ENCODE assay signal across 9 cellular contexts in the genomic region with DNA sequence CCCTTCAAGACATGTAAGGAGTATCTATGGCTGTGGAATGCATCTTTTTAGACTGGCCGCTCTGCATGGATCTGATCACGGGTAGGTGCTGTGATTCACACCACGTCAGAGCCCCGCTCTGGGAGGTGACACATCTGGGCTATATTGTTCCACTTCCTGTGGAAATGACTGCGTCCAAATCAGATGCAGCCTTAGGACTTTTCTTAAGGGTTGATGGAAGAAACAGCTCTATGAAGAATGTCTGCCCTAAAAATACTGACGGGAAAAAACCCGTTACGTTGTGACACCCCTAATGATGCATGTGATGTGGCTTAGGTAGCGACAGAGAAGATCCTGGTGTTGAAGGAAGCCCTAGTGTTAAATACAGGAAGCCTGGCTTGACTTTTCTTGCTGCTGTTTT. TPM values are rescaled to one million over a fixed set of nuclear protein-coding genes. Genes with fewer than 3 reads are reported as not detected.
DNase-seq lines count a peak whose midpoint lies in the region; ATAC-seq and TF ChIP-seq lines count a peak whose summit lies in the region.
"Had no signal": no experiment of that assay in that cellular context is flagged by ENCODE, and none has a peak within 500 bp of the region (broad histone marks: within the 10 kb centered on the region; RNA-seq: fewer than 3 reads in every experiment).

No MANE protein-coding gene starts in this region.

- H2BK120ac ChIP-seq in IMR-90 (ENCODE audit: low read depth, low read length): peak overlapping the region; percentile 90

- dilution Hi-C loops in IMR-90 (cut with HindIII; ENCODE audit: low sequenced_read_pairs, unreplicated experiment): no loop called here

- no peak overlapping the region for H4K91ac ChIP-seq in IMR-90 (ENCODE audit: insufficient read depth, low read depth, low read length)

- peak overlapping the region; percentile 92 for H3K14ac ChIP-seq in IMR-90 (replicated peaks; ENCODE audit: low read depth, low read length)

- ATAC-seq in IMR-90 (ENCODE audit: low read depth): peak; percentile 61
- ATAC-seq in foreskin keratinocyte: peak; percentile 92
- no peak for ATAC-seq in HG03342 (IDR thresholded peaks at IDR 0.05; ENCODE audit: unreplicated experiment)
- no peak for ATAC-seq in HG02884 (IDR thresholded peaks at IDR 0.05; ENCODE audit: unreplicated experiment)

- no peaks in the 10 kb centered on the region for H3K9me3 ChIP-seq in IMR-90 (ENCODE audit: control insufficient read depth, insufficient read depth, low read length)

- 0 out of 2 replicates have a peak overlapping the region, but pooled peaks have one; percentile 24 for H3K56ac ChIP-seq in IMR-90 (ENCODE audit: extremely low read depth, insufficient read depth, low read length)

- 27% methylated on average over 2 of the region's 9 CpGs; no CpG with 5 or more reads in 1 of the 2 experiments for whole genome bisulfite sequencing in IMR-90 (ENCODE audit: extremely low coverage in 2 of 2, insufficient read length in 1 of 2), 2 experiments

- peak overlapping the region; percentile 76 for H2AK9ac ChIP-seq in IMR-90 (replicated peaks; ENCODE audit: low read depth, low read length, poor library complexity)

- no peaks in the 10 kb centered on the region for H3K27me3 ChIP-seq in IMR-90 (ENCODE audit: control insufficient read depth, insufficient read depth, low read length)
- H3K27me3 ChIP-seq in foreskin keratinocyte: no peaks in the 10 kb centered on the region

- no peak for TF ChIP-seq RAD21 in IMR-90 (IDR thresholded peaks at IDR 0.05; ENCODE audit: low read length)

- peaks cover 12% of the 10 kb centered on the region; the same call in 1 of the 2 replicates for H4K20me1 ChIP-seq in IMR-90 (ENCODE audit: insufficient read depth, low read length)

- peak overlapping the region in 1 of 2 experiments; percentile 92; a peak in 2 of 4 replicates for H4K8ac ChIP-seq in IMR-90 (ENCODE audit: low read depth in 2 of 2, low read length in 2 of 2)

- no TSS peak for BruUV-seq in IMR-90 (replicated peaks; lab: Mats Ljungman, UMichigan)

- peak overlapping the region; percentile 19; the same call in 1 of the 2 replicates for H3K9ac ChIP-seq in IMR-90 (ENCODE audit: low read depth, low read length)

- peak overlapping the region; percentile 79 for H3K4ac ChIP-seq in IMR-90 (ENCODE audit: low read depth, low read length)

- TF ChIP-seq POLR2A in IMR-90 (IDR thresholded peaks at IDR 0.05; ENCODE audit: low read depth, low read length): 0 out of 2 replicates have a peak, but pooled peaks have one; percentile 19

- H3K23ac ChIP-seq in IMR-90 (ENCODE audit: low read depth, low read length): peak overlapping the region; percentile 91

- H4K5ac ChIP-seq in IMR-90 (ENCODE audit: low read depth, low read length): peak overlapping the region; percentile 31; the same call in 1 of the 2 replicates

- H3K18ac ChIP-seq in IMR-90 (ENCODE audit: low read depth, low read length): peak overlapping the region; percentile 78

- DNase-seq in IMR-90: peak; percentile 93
- peak; percentile 60 for DNase-seq in activated T-cell treated with anti-CD3 and anti-CD28 coated beads for 4 hours
- peak; percentile 46 to 80 for DNase-seq in foreskin keratinocyte
- peak; percentile 32 for DNase-seq in stimulated activated CD8-positive, alpha-beta memory T cell treated with anti-CD3 and anti-CD28 coated beads, Interleukin-15, amount 100 ng/mL, for 1 hour (ENCODE audit: low read depth)
- DNase-seq in GM10248 (ENCODE audit: extremely low spot score): no peak
- no peak for DNase-seq in nucleus accumbens (lab: John Stamatoyannopoulos, UW)

- H3K79me1 ChIP-seq in IMR-90 (ENCODE audit: low read depth in 1 of 2, low read length in 2 of 2): peaks cover 18 to 91% of the 10 kb centered on the region in 2 experiments; a peak in 3 of 4 replicates

- peaks cover 13% of the 10 kb centered on the region for H3K9me1 ChIP-seq in IMR-90 (ENCODE audit: insufficient read depth, low read length)

- H2BK15ac ChIP-seq in IMR-90 (ENCODE audit: low read depth, low read length): peak overlapping the region; percentile 29; the same call in 2 of the 3 replicates

- POLR2A ChIA-PET in IMR-90 (lab: Charles Lee; ENCODE audit: unreplicated experiment) (no interaction called here), GM10248 (lab: Yijun Ruan, JAX) (no interaction called here)

- H2AK5ac ChIP-seq in IMR-90 (ENCODE audit: low read depth, low read length): peak overlapping the region; percentile 65; the same call in 1 of the 2 replicates

- no peaks in the 10 kb centered on the region for H3K36me3 ChIP-seq in IMR-90 (ENCODE audit: control insufficient read depth, insufficient read depth, low read length)

- in situ Hi-C loops in IMR-90 (cut with MboI; ENCODE audit: low sequenced_read_pairs): no loop called here

- intact Hi-C loops in IMR-90 (cut with micrococcal nuclease): no loop called here

- H3K4me1 ChIP-seq in IMR-90 (ENCODE audit: control insufficient read depth, insufficient read depth, low read length) (peaks cover 22% of the 10 kb centered on the region), foreskin keratinocyte (peaks cover 13% of the 10 kb centered on the region)

- peak overlapping the region; percentile 24 for H2AFZ ChIP-seq in IMR-90 (replicated peaks; ENCODE audit: low read length, poor library complexity)

- no peak overlapping the region for H3K4me3 ChIP-seq in IMR-90 (ENCODE audit: insufficient read depth, low read depth, low read length)

- H2BK5ac ChIP-seq in IMR-90 (ENCODE audit: low read depth, low read length, poor library complexity, severe bottlenecking): peak overlapping the region; percentile 71

- H3K27ac ChIP-seq in IMR-90 (ENCODE audit: insufficient read depth, low read length) (no peak overlapping the region), foreskin keratinocyte (peak overlapping the region; percentile 40)

- TF ChIP-seq CTCF in IMR-90 (conservative IDR thresholded peaks at IDR 0.05; ENCODE audit: low read depth, low read length) (no peak), foreskin keratinocyte (conservative IDR thresholded peaks at IDR 0.05) (no peak), GM10248 (IDR thresholded peaks at IDR 0.05; ENCODE audit: control extremely low read depth, extremely low read depth, low read depth, missing control alignments) (no peak)

- H3K4me2 ChIP-seq in IMR-90 (ENCODE audit: low read depth, low read length): peak overlapping the region; percentile 19; the same call in 1 of the 2 replicates

- 0 out of 2 replicates have a peak overlapping the region, but pooled peaks have one; percentile 36 for H2BK20ac ChIP-seq in IMR-90 (ENCODE audit: low read depth, low read length)

- CTCF ChIA-PET in IMR-90 (lab: Yijun Ruan, JAX) (no interaction called here), GM10248 (lab: Yijun Ruan, JAX) (interaction anchor here (1.1 to 1.4 kb wide), 3 partner anchors 9 to 20 kb away, joined by 3 read pairs; no protein-coding TSS in a partner anchor)

TF ChIP-seq in IMR-90, 13 proteins besides CTCF, POLR2A, EP300 and RAD21:
- TF ChIP-seq NFE2L2 (IDR thresholded peaks at IDR 0.05; ENCODE audit: low read depth, low read length) (no peak), CEBPB (IDR thresholded peaks at IDR 0.05; ENCODE audit: low read depth, low read length) (no peak), BHLHE40 (IDR thresholded peaks at IDR 0.05; ENCODE audit: low read depth, low read length) (peak; percentile 87), FOS (IDR thresholded peaks at IDR 0.05; ENCODE audit: low read depth, low read length) (peak; percentile 39; the same call in 1 of the 2 replicates)
- TF ChIP-seq, protein P1, sequence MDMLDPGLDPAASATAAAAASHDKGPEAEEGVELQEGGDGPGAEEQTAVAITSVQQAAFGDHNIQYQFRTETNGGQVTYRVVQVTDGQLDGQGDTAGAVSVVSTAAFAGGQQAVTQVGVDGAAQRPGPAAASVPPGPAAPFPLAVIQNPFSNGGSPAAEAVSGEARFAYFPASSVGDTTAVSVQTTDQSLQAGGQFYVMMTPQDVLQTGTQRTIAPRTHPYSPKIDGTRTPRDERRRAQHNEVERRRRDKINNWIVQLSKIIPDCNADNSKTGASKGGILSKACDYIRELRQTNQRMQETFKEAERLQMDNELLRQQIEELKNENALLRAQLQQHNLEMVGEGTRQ (IDR thresholded peaks at IDR 0.05; ENCODE audit: low read depth, low read length): 0 out of 2 replicates have a peak, but pooled peaks have one; percentile 12
- TF ChIP-seq, protein P2, sequence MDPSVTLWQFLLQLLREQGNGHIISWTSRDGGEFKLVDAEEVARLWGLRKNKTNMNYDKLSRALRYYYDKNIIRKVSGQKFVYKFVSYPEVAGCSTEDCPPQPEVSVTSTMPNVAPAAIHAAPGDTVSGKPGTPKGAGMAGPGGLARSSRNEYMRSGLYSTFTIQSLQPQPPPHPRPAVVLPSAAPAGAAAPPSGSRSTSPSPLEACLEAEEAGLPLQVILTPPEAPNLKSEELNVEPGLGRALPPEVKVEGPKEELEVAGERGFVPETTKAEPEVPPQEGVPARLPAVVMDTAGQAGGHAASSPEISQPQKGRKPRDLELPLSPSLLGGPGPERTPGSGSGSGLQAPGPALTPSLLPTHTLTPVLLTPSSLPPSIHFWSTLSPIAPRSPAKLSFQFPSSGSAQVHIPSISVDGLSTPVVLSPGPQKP (IDR thresholded peaks at IDR 0.05; ENCODE audit: borderline replicate concordance, low read depth, low read length): no peak

RNA-seq across cellular contexts. Expression of a gene that starts 12.2 kb away (rescaled TPM):
- 16.9 and 17.4 TPM in 2 replicates for total RNA-seq in IMR-90 (2012; rRNA removed)
- polyA plus RNA-seq in IMR-90 (2012; rRNA removed): 17.9 and 21.1 TPM in 2 replicates
- 12.4 and 21.0 TPM in 2 replicates for polyA plus RNA-seq in IMR-90 (2012; cell fraction: cytosol; rRNA removed)
- polyA plus RNA-seq in IMR-90 (2012; cell fraction: nucleus; rRNA removed; ENCODE audit: low replicate concordance): 38.6 and 57.0 TPM in 2 replicates
- total RNA-seq in foreskin keratinocyte: 14.0 and 15.5 TPM in 2 replicates
- polyA plus RNA-seq in foreskin keratinocyte: 8.9 and 9.4 TPM in 2 replicates

RNA-seq across cellular contexts. Expression of a gene that starts 27.1 kb away (rescaled TPM):
- total RNA-seq in IMR-90 (2012; rRNA removed) (not detected in 2 replicates), foreskin keratinocyte (not detected in 2 replicates)
- polyA plus RNA-seq in IMR-90 (2012; rRNA removed) (not detected in 2 replicates), foreskin keratinocyte (not detected in 2 replicates)
- not detected in 2 replicates for polyA plus RNA-seq in IMR-90 (2012; cell fraction: cytosol; rRNA removed)
- polyA plus RNA-seq in IMR-90 (2012; cell fraction: nucleus; rRNA removed; ENCODE audit: low replicate concordance): not detected in 2 replicates
- polyA plus RNA-seq: neural cell had no signal

Comparison
In these comparisons a context has a peak if more than half of its experiments do, and no peak if none do; other contexts are left out.
1. ATAC-seq: peak in IMR-90 (single experiment) and foreskin keratinocyte (single experiment); none in HG03342 (single experiment) and HG02884 (single experiment).
2. DNase-seq: peak in IMR-90 (single experiment), activated T-cell treated with anti-CD3 and anti-CD28 coated beads for 4 hours (single experiment), foreskin keratinocyte (2 of 2) and stimulated activated CD8-positive, alpha-beta memory T cell treated with anti-CD3 and anti-CD28 coated beads, Interleukin-15, amount 100 ng/mL, for 1 hour (single experiment); none in GM10248 (single experiment) and nucleus accumbens (0 of 56).